In genomic region chr12:121802485-121802842, GRCh38 we compare ENCODE assay signal across 8 cellular contexts. TPM values are rescaled to one million over a fixed set of nuclear protein-coding genes. Genes with fewer than 3 reads are reported as not detected.
DNase-seq lines count a peak whose midpoint lies in the region; ATAC-seq and TF ChIP-seq lines count a peak whose summit lies in the region.

No MANE protein-coding gene starts in this region.

- no peak for DNase-seq in CD8-positive, alpha-beta T cell
- DNase-seq in endodermal cell (no peak), osteoblast (ENCODE audit: insufficient read length, low spot score, missing footprints) (no peak), erythroblast (lab: John Stamatoyannopoulos, UW) (no peak), DMS114 treated with DMSO at 0.1 percent for 48 hours (lab: John Stamatoyannopoulos, UW; ENCODE audit: unreplicated experiment) (no peak)

- H3K4me1 Mint-ChIP-seq in CD8-positive, alpha-beta T cell (ENCODE audit: low read depth): peaks cover 29% of the 10 kb centered on the region
- H3K4me1 Mint-ChIP-seq in endodermal cell: peaks cover 31% of the 10 kb centered on the region

- peaks cover 81% of the 10 kb centered on the region for H3K79me2 ChIP-seq in OCI-LY3 (ENCODE audit: low read length)
- peaks cover 61% of the 10 kb centered on the region for H3K79me2 ChIP-seq in osteoblast (ENCODE audit: insufficient read depth, low read length)

- H3K9me3 ChIP-seq in CD8-positive, alpha-beta T cell (ENCODE audit: low read length): no peaks in the 10 kb centered on the region
- H3K9me3 ChIP-seq in OCI-LY3 (ENCODE audit: insufficient read depth, low read length) (no peaks in the 10 kb centered on the region), endodermal cell (ENCODE audit: control insufficient read depth, low read length) (no peaks in the 10 kb centered on the region), osteoblast (ENCODE audit: low read depth, low read length) (no peaks in the 10 kb centered on the region)

- peaks cover 47% of the 10 kb centered on the region for H3K36me3 Mint-ChIP-seq in CD8-positive, alpha-beta T cell
- H3K36me3 Mint-ChIP-seq in endodermal cell (ENCODE audit: low read depth): peaks cover 12% of the 10 kb centered on the region

- POLR2A ChIA-PET in CD8-positive, alpha-beta T cell (lab: Charles Lee): interaction anchor here (1.0 to 28.4 kb wide), 14 partner anchors 5 to 1601 kb away, joined by 3 to 1016 read pairs (median 10); partner anchors contain the start of genes KNTC1, ORAI1, PSMD9 and RHOF

- 0% methylated on average over 1 of the region's 1 CpG for WGBS in endodermal cell (ENCODE audit: insufficient coverage in 1 of 2, insufficient read length in 1 of 2), 2 experiments

- H3K4me3 ChIP-seq in CD8-positive, alpha-beta T cell (ENCODE audit: low read depth, low read length): peak overlapping the region; percentile 82
- peak overlapping the region; percentile 78 for H3K4me3 ChIP-seq in OCI-LY3 (ENCODE audit: low read length)
- H3K4me3 ChIP-seq in endodermal cell (ENCODE audit: low read length): peak overlapping the region; percentile 84
- H3K4me3 ChIP-seq in osteoblast (ENCODE audit: insufficient read depth, low read length): peak overlapping the region; percentile 86

- H3K36me3 ChIP-seq in CD8-positive, alpha-beta T cell (ENCODE audit: insufficient read depth, low read length): peaks cover 17% of the 10 kb centered on the region
- H3K36me3 ChIP-seq in OCI-LY3 (replicated peaks; ENCODE audit: low read depth, low read length) (peaks cover 24% of the 10 kb centered on the region), endodermal cell (ENCODE audit: control insufficient read depth, insufficient read depth, low read length) (peaks cover 7% of the 10 kb centered on the region), osteoblast (ENCODE audit: insufficient read depth, low read length) (peaks cover 6% of the 10 kb centered on the region)

- peak overlapping the region; percentile 99 for H3K27ac Mint-ChIP-seq in CD8-positive, alpha-beta T cell
- H3K27ac Mint-ChIP-seq in endodermal cell: peak overlapping the region; percentile 99

- no peaks in the 10 kb centered on the region for H3K27me3 Mint-ChIP-seq in CD8-positive, alpha-beta T cell (ENCODE audit: low read depth)
- no peaks in the 10 kb centered on the region for H3K27me3 Mint-ChIP-seq in endodermal cell (ENCODE audit: insufficient read depth)

- TF ChIP-seq CTCF in CD8-positive, alpha-beta T cell (IDR thresholded peaks at IDR 0.05): no peak
- TF ChIP-seq CTCF in OCI-LY3 (IDR thresholded peaks at IDR 0.05; ENCODE audit: low read depth, low read length) (no peak), endodermal cell (conservative IDR thresholded peaks at IDR 0.05) (no peak), osteoblast (IDR thresholded peaks at IDR 0.05; ENCODE audit: extremely low read depth, low read depth, low read length) (no peak)

- no peak overlapping the region for H2AFZ ChIP-seq in OCI-LY3 (ENCODE audit: low read depth, low read length)
- H2AFZ ChIP-seq in osteoblast (ENCODE audit: low read length): no peak overlapping the region

- ATAC-seq in CD8-positive, alpha-beta T cell: no peak
- ATAC-seq in GM21576 (IDR thresholded peaks at IDR 0.05; ENCODE audit: unreplicated experiment) (no peak), GM21717 (IDR thresholded peaks at IDR 0.05; ENCODE audit: unreplicated experiment) (no peak)

- peak overlapping the region; percentile 98 for H3K9ac ChIP-seq in OCI-LY3 (ENCODE audit: low read length)
- peak overlapping the region; percentile 96 for H3K9ac ChIP-seq in endodermal cell (ENCODE audit: extremely low read depth, low read length, poor library complexity, severe bottlenecking)

- intact Hi-C loops in CD8-positive, alpha-beta T cell (cut with DNase I, micrococcal nuclease): loop anchor here in 1 of 2 experiments (1.0 to 5.0 kb wide), 5 partner anchors 12 to 700 kb away; partner anchors contain the start of genes MLXIP, ORAI1 and ZCCHC8

- peaks cover 34% of the 10 kb centered on the region for H3K4me1 ChIP-seq in CD8-positive, alpha-beta T cell (ENCODE audit: insufficient read depth, low read length)
- H3K4me1 ChIP-seq in OCI-LY3 (ENCODE audit: low read length) (peaks cover 41% of the 10 kb centered on the region), endodermal cell (ENCODE audit: control insufficient read depth, insufficient read depth, low read length) (peaks cover 9% of the 10 kb centered on the region), osteoblast (ENCODE audit: insufficient read depth, low read length) (peaks cover 56% of the 10 kb centered on the region)

- H3K4me2 ChIP-seq in OCI-LY3 (ENCODE audit: low read length): peak overlapping the region; percentile 88
- H3K4me2 ChIP-seq in osteoblast (ENCODE audit: insufficient read depth, low read length): peak overlapping the region; percentile 83

- TF ChIP-seq POLR2A in erythroblast (IDR thresholded peaks at IDR 0.05; ENCODE audit: low read length): no peak

- no peaks in the 10 kb centered on the region for H3K27me3 ChIP-seq in CD8-positive, alpha-beta T cell (ENCODE audit: insufficient read depth, low read length)
- no peaks in the 10 kb centered on the region for H3K27me3 ChIP-seq in OCI-LY3 (ENCODE audit: low read depth, low read length)
- no peaks in the 10 kb centered on the region for H3K27me3 ChIP-seq in endodermal cell (ENCODE audit: control insufficient read depth, insufficient read depth, low read length, poor library complexity, severe bottlenecking)
- H3K27me3 ChIP-seq in osteoblast (ENCODE audit: insufficient read depth, low read length): no peaks in the 10 kb centered on the region

- peak overlapping the region; percentile 94 for H3K4me3 Mint-ChIP-seq in CD8-positive, alpha-beta T cell
- H3K4me3 Mint-ChIP-seq in endodermal cell: peak overlapping the region; percentile 91

- CTCF ChIA-PET in CD8-positive, alpha-beta T cell (lab: Charles Lee): interaction anchor here (1.2 to 45.9 kb wide), 4 partner anchors 4 to 175 kb away, joined by 3 to 2042 read pairs (median 1026); partner anchors contain the start of genes PSMD9, RHOF and SETD1B

- no peaks in the 10 kb centered on the region for H3K9me3 Mint-ChIP-seq in CD8-positive, alpha-beta T cell
- no peaks in the 10 kb centered on the region for H3K9me3 Mint-ChIP-seq in endodermal cell

- H4K20me1 ChIP-seq in OCI-LY3 (ENCODE audit: insufficient read depth, low read length) (peaks cover 14% of the 10 kb centered on the region; the same call in 1 of the 2 replicates), osteoblast (ENCODE audit: insufficient read depth, low read length) (peaks cover 29% of the 10 kb centered on the region)

- H3K27ac ChIP-seq in CD8-positive, alpha-beta T cell (ENCODE audit: low read depth, low read length): peak overlapping the region; percentile 98
- H3K27ac ChIP-seq in OCI-LY3 (ENCODE audit: low read length) (peak overlapping the region; percentile 97), endodermal cell (ENCODE audit: low read depth, low read length) (peak overlapping the region; percentile 99), osteoblast (ENCODE audit: low read depth, low read length) (peak overlapping the region; percentile 99)

RNA-seq across cellular contexts. Expression of gene SETD1B, which starts 1.3 kb away (rescaled TPM):
- total RNA-seq in CD8-positive, alpha-beta T cell: 100 to 1,000 TPM; 181 to 190 TPM
- total RNA-seq in endodermal cell (10 to 100 TPM; 30.7 to 32.6 TPM), osteoblast (5.0 and 5.8 TPM in 2 replicates)
- 10.6 TPM for polyA plus RNA-seq in endodermal cell (2013, experiment 1 of 2)
- polyA plus RNA-seq in endodermal cell (2013, experiment 2 of 2): 10.3 TPM

RNA-seq across cellular contexts. Expression of gene RHOF, which starts 9.0 kb away (rescaled TPM):
- total RNA-seq in CD8-positive, alpha-beta T cell: 100 to 1,000 TPM; 185 TPM
- total RNA-seq in endodermal cell (10 to 100 TPM; 31.0 to 35.6 TPM), osteoblast (6.2 and 8.3 TPM in 2 replicates)
- 24.1 TPM for polyA plus RNA-seq in endodermal cell (2013, experiment 1 of 2)
- 19.1 TPM for polyA plus RNA-seq in endodermal cell (2013, experiment 2 of 2)

RNA-seq across cellular contexts. Expression of gene HPD, which starts 56.2 kb away (rescaled TPM):
- total RNA-seq in CD8-positive, alpha-beta T cell: not detected
- total RNA-seq in endodermal cell (under 1 TPM; 0.55 to 0.71 TPM), osteoblast (under 0.01 TPM in 1 of 2 replicates, not detected in the other)
- polyA plus RNA-seq in endodermal cell (2013, experiment 1 of 2): 0.32 TPM
- 0.21 TPM for polyA plus RNA-seq in endodermal cell (2013, experiment 2 of 2)

Comparison
In these comparisons a context has a peak if more than half of its experiments do, and no peak if none do; other contexts are left out.
1. RNA of gene SETD1B, which starts 1.3 kb away (total RNA-seq): 181 to 190 TPM in CD8-positive, alpha-beta T cell; 30.7 to 32.6 TPM in endodermal cell and 5.0 to 5.8 TPM in osteoblast; every median in the first group is over 4 times any median in the second.
2. RNA of gene RHOF, which starts 9.0 kb away (total RNA-seq): 185 TPM in CD8-positive, alpha-beta T cell; 31.0 to 35.6 TPM in endodermal cell and 6.2 to 8.3 TPM in osteoblast; every median in the first group is over 4 times any median in the second.
3. Peak in every context shown above with its lines, with median percentiles within 50 percentile points of each other: H3K27ac ChIP-seq and H3K4me3 ChIP-seq.